In the genomic region with DNA sequence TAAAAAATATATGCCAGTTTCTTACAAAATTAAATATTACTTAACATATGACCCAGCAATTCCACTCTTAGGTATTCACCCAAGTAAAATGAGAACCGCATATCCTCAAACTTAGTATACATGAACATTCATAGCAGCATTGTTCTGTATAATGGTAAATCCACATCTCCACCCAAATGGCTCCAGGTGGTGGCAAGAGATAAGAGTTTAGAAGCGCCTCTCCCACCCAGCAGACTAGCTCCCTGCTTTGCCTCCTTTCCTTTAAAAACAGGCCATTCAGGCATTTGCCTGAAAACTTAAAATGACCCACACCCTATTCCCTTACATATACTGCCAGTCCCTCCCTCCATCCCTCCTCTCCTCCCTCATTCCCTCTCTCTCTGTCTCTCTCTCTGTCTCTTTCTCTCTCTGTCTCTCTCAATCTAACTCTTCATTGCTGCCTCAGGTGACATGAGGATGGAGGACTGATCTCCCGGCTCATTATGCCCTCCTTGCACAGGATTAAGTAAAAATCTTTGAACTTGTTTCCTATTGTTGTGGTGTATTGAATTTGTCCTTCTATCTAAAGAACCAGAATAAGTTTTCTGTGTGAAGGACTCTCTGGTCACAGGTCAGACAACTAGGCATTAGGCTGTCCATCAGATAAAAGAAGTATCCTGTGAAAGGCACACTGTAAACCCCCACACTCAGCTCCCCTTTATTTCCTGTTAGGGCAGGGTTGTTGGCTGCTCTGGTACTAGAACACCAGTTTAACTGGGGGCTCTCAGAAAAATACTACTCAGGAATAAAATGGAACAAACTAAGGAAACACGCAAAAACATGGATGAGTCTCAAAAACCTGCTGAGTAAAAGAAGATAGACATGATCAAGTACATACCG, we compare ENCODE assay signal across 1 cellular context.
A peak's percentile ranks its signal among the peaks of the same experiment; 100 is the strongest.
TF ChIP-seq lines count a peak whose summit lies in the region.

No MANE protein-coding gene starts in this region.

TF ChIP-seq in K562, 482 proteins besides CTCF, POLR2A, EP300 and RAD21 (continued from another document and continues in another):
- TF ChIP-seq MBD1 (CRISPR knock-in tag; IDR thresholded peaks at IDR 0.05) (no peak), SPI1 (IDR thresholded peaks at IDR 0.05; ENCODE audit: borderline replicate concordance, low read depth, low read length) (no peak), CBX1 (IDR thresholded peaks at IDR 0.05; ENCODE audit: low read depth) (no peak), MYC (IDR thresholded peaks at IDR 0.05; ENCODE audit: low read depth, low read length) (peak; percentile 66; the same call in 1 of the 2 replicates), MYC (CRISPR knock-in tag; IDR thresholded peaks at IDR 0.05; ENCODE audit: borderline replicate concordance, low read depth) (no peak), MIER1 (IDR thresholded peaks at IDR 0.05; ENCODE audit: low read depth) (no peak), ZNF384 (IDR thresholded peaks at IDR 0.05; ENCODE audit: low read depth, low read length) (no peak), HDAC2 (IDR thresholded peaks at IDR 0.05) (peak; percentile 68; the same call in 1 of the 2 replicates), SAFB2 (IDR thresholded peaks at IDR 0.05; ENCODE audit: borderline replicate concordance, low read depth, low read length, severe bottlenecking) (no peak), SNIP1 (IDR thresholded peaks at IDR 0.05; ENCODE audit: low read depth) (no peak), CHCHD3 (CRISPR knock-in tag; IDR thresholded peaks at IDR 0.05) (no peak), TEAD1 (CRISPR knock-in tag; IDR thresholded peaks at IDR 0.05) (no peak), ZFP1 (CRISPR knock-in tag; IDR thresholded peaks at IDR 0.05) (no peak), ZNF274 (IDR thresholded peaks at IDR 0.05; ENCODE audit: borderline replicate concordance, low read depth, low read length) (no peak), FOXO4 (CRISPR knock-in tag; IDR thresholded peaks at IDR 0.05) (no peak), MECOM (CRISPR knock-in tag; IDR thresholded peaks at IDR 0.05) (peak; percentile 50; the same call in 1 of the 2 replicates), KAT8 (IDR thresholded peaks at IDR 0.05; ENCODE audit: low read depth) (no peak), KAT7 (CRISPR knock-in tag; IDR thresholded peaks at IDR 0.05; ENCODE audit: borderline replicate concordance) (no peak), GTF3C2 (IDR thresholded peaks at IDR 0.05; ENCODE audit: borderline replicate concordance, extremely low read depth, insufficient read length) (no peak), LEF1 (IDR thresholded peaks at IDR 0.05) (peak; percentile 98), ZNF282 (CRISPR knock-in tag; IDR thresholded peaks at IDR 0.05) (no peak), MEIS2 (IDR thresholded peaks at IDR 0.05; ENCODE audit: partially characterized antibody) (no peak), KDM1A (IDR thresholded peaks at IDR 0.05) (peak; percentile 73 to 86), ZFP30 (CRISPR knock-in tag; IDR thresholded peaks at IDR 0.05; ENCODE audit: borderline replicate concordance) (no peak), JUN (IDR thresholded peaks at IDR 0.05; ENCODE audit: borderline replicate concordance, low read depth, low read length) (peak; percentile 64; the same call in 1 of the 2 replicates), JUN (CRISPR knock-in tag; IDR thresholded peaks at IDR 0.05; ENCODE audit: borderline replicate concordance) (no peak), ARID1B (IDR thresholded peaks at IDR 0.05) (peak; percentile 99), PCBP1 (IDR thresholded peaks at IDR 0.05; ENCODE audit: low read depth, low read length, poor library complexity, severe bottlenecking) (no peak), ERF (CRISPR knock-in tag; IDR thresholded peaks at IDR 0.05) (no peak), KLF16 (IDR thresholded peaks at IDR 0.05) (peak; percentile 88), E2F1 (CRISPR knock-in tag; IDR thresholded peaks at IDR 0.05) (no peak), TRIM24 (IDR thresholded peaks at IDR 0.05) (peak; percentile 55 to 86; a peak in 3 of 4 replicates), SMAD3 (CRISPR knock-in tag; conservative IDR thresholded peaks at IDR 0.05) (0 out of 2 replicates have a peak, but pooled peaks have one; percentile 23), KLF6 (CRISPR knock-in tag; IDR thresholded peaks at IDR 0.05; ENCODE audit: borderline replicate concordance) (no peak), ZNF507 (tag; conservative IDR thresholded peaks at IDR 0.05) (no peak)
- TF ChIP-seq, protein P1, sequence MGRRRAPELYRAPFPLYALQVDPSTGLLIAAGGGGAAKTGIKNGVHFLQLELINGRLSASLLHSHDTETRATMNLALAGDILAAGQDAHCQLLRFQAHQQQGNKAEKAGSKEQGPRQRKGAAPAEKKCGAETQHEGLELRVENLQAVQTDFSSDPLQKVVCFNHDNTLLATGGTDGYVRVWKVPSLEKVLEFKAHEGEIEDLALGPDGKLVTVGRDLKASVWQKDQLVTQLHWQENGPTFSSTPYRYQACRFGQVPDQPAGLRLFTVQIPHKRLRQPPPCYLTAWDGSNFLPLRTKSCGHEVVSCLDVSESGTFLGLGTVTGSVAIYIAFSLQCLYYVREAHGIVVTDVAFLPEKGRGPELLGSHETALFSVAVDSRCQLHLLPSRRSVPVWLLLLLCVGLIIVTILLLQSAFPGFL (CRISPR knock-in tag; IDR thresholded peaks at IDR 0.05), result no peak
- TF ChIP-seq, protein P2, sequence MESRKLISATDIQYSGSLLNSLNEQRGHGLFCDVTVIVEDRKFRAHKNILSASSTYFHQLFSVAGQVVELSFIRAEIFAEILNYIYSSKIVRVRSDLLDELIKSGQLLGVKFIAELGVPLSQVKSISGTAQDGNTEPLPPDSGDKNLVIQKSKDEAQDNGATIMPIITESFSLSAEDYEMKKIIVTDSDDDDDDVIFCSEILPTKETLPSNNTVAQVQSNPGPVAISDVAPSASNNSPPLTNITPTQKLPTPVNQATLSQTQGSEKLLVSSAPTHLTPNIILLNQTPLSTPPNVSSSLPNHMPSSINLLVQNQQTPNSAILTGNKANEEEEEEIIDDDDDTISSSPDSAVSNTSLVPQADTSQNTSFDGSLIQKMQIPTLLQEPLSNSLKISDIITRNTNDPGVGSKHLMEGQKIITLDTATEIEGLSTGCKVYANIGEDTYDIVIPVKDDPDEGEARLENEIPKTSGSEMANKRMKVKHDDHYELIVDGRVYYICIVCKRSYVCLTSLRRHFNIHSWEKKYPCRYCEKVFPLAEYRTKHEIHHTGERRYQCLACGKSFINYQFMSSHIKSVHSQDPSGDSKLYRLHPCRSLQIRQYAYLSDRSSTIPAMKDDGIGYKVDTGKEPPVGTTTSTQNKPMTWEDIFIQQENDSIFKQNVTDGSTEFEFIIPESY (CRISPR knock-in tag; IDR thresholded peaks at IDR 0.05), result no peak
- TF ChIP-seq, protein P3, sequence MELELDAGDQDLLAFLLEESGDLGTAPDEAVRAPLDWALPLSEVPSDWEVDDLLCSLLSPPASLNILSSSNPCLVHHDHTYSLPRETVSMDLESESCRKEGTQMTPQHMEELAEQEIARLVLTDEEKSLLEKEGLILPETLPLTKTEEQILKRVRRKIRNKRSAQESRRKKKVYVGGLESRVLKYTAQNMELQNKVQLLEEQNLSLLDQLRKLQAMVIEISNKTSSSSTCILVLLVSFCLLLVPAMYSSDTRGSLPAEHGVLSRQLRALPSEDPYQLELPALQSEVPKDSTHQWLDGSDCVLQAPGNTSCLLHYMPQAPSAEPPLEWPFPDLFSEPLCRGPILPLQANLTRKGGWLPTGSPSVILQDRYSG (tag; conservative IDR thresholded peaks at IDR 0.05; ENCODE audit: low read depth), result no peak
- TF ChIP-seq, protein P4, sequence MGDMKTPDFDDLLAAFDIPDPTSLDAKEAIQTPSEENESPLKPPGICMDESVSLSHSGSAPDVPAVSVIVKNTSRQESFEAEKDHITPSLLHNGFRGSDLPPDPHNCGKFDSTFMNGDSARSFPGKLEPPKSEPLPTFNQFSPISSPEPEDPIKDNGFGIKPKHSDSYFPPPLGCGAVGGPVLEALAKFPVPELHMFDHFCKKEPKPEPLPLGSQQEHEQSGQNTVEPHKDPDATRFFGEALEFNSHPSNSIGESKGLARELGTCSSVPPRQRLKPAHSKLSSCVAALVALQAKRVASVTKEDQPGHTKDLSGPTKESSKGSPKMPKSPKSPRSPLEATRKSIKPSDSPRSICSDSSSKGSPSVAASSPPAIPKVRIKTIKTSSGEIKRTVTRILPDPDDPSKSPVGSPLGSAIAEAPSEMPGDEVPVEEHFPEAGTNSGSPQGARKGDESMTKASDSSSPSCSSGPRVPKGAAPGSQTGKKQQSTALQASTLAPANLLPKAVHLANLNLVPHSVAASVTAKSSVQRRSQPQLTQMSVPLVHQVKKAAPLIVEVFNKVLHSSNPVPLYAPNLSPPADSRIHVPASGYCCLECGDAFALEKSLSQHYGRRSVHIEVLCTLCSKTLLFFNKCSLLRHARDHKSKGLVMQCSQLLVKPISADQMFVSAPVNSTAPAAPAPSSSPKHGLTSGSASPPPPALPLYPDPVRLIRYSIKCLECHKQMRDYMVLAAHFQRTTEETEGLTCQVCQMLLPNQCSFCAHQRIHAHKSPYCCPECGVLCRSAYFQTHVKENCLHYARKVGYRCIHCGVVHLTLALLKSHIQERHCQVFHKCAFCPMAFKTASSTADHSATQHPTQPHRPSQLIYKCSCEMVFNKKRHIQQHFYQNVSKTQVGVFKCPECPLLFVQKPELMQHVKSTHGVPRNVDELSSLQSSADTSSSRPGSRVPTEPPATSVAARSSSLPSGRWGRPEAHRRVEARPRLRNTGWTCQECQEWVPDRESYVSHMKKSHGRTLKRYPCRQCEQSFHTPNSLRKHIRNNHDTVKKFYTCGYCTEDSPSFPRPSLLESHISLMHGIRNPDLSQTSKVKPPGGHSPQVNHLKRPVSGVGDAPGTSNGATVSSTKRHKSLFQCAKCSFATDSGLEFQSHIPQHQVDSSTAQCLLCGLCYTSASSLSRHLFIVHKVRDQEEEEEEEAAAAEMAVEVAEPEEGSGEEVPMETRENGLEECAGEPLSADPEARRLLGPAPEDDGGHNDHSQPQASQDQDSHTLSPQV (IDR thresholded peaks at IDR 0.05), result peak; percentile 54
